8 cellular contexts compared by ENCODE assay signal in the genomic region with DNA sequence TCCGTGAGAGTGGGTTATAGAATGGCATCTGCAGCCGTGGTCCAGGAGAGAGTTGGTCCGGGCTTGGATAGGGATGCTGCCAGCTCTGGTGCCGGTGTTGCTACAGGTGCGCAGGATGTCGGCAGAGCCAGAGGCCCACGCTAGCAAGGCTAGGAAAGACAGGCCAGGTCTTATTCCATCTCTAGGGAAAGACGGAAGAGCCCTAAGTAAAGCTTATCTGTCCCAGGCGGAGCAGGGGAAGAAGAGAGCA. TPM values are rescaled to one million over a fixed set of nuclear protein-coding genes. Genes with fewer than 3 reads are reported as not detected.
DNase-seq lines count a peak whose midpoint lies in the region; ATAC-seq, FAIRE-seq and TF ChIP-seq lines count a peak whose summit lies in the region.

No MANE protein-coding gene starts in this region.

- peak overlapping the region; percentile 87 for H2AFZ ChIP-seq in K562 (ENCODE audit: low read depth, low read length)

- peaks cover 12% of the 10 kb centered on the region for H3K79me2 ChIP-seq in K562 (ENCODE audit: control insufficient read depth, insufficient read depth, low read length)

- H3K27ac ChIP-seq in K562 (ENCODE audit: extremely low read depth, low read depth, low read length), result peak overlapping the region; percentile 30; the same call in 2 of the 3 replicates
- H3K27ac ChIP-seq in mucosa of rectum (ENCODE audit: low read depth in 2 of 2, low read length in 2 of 2), result peak overlapping the region; percentile 81 to 91

- CTCF ChIA-PET in K562 (lab: Yijun Ruan, JAX; ENCODE audit: low intra/inter-chr PET ratio), result no interaction called here

- no peaks in the 10 kb centered on the region; the same call in 1 of the 2 replicates for H4K20me1 ChIP-seq in K562 (replicated peaks; ENCODE audit: control insufficient read depth, insufficient read depth, low read length)

- H3K27me3 ChIP-seq in K562 (ENCODE audit: control insufficient read depth in 2 of 2, insufficient read depth in 2 of 2, low read length in 2 of 2) (no peaks in the 10 kb centered on the region), mucosa of rectum (ENCODE audit: control insufficient read depth in 2 of 2, insufficient read depth in 2 of 2, low read length in 2 of 2) (no peaks in the 10 kb centered on the region)

- no TSS peak for BruUV-seq in K562 (replicated peaks; lab: Mats Ljungman, UMichigan)

- ATAC-seq in GM18517 (IDR thresholded peaks at IDR 0.05; ENCODE audit: unreplicated experiment), result peak; percentile 2
- ATAC-seq in HG03196 (IDR thresholded peaks at IDR 0.05; ENCODE audit: unreplicated experiment), result peak; percentile 2
- ATAC-seq in K562, result no peak
- ATAC-seq in HG02981 (IDR thresholded peaks at IDR 0.05; ENCODE audit: unreplicated experiment), result no peak

- H3K9ac ChIP-seq in K562 (ENCODE audit: insufficient read depth in 1 of 2, low read depth in 2 of 2, low read length in 2 of 2) (peak overlapping the region; percentile 53 to 90), mucosa of rectum (ENCODE audit: low read depth in 1 of 2, low read length in 2 of 2) (peak overlapping the region; percentile 79 to 81)

- no peak for TF ChIP-seq RAD21 in K562 (CRISPR knock-in tag; conservative IDR thresholded peaks at IDR 0.05 in 1 of 2, IDR thresholded peaks at IDR 0.05 in 1 of 2)

- H3K4me3 ChIP-seq in K562, result peak overlapping the region; percentile 92
- H3K4me3 ChIP-seq in mucosa of rectum (ENCODE audit: low read length in 2 of 2), result peak overlapping the region; percentile 85 to 92

- H3K4me1 ChIP-seq in K562 (replicated peaks in 1 of 2; ENCODE audit: control insufficient read depth in 2 of 2, insufficient read depth in 2 of 2, low read length in 2 of 2) (peaks cover 7 to 29% of the 10 kb centered on the region in 2 experiments; a peak in 4 of 5 replicates), mucosa of rectum (ENCODE audit: control insufficient read depth in 2 of 2, insufficient read depth in 2 of 2, low read length in 2 of 2) (peaks cover 19 to 22% of the 10 kb centered on the region in 2 donors)

- H3K4me2 ChIP-seq in K562 (ENCODE audit: insufficient read depth, low read length), result peak overlapping the region; percentile 84

- no peak for FAIRE-seq in K562 (lab: Jason Lieb, UNC)

- in situ Hi-C loops in K562 (cut with MboI), result no loop called here

- intact Hi-C loops in K562 (cut with micrococcal nuclease), result no loop called here

- no peaks in the 10 kb centered on the region for H3K9me1 ChIP-seq in K562 (ENCODE audit: control insufficient read depth, insufficient read depth, low read length)

- POLR2A ChIA-PET in K562 (lab: Yijun Ruan, JAX), result interaction anchor here (0.8 to 1.6 kb wide), 5 partner anchors 10 to 41 kb away, joined by 3 to 15 read pairs (median 4); partner anchors contain the start of genes DCAF11, NRL and PCK2

- H3K9me3 ChIP-seq in K562 (replicated peaks; ENCODE audit: control insufficient read depth, insufficient read depth, low read depth, low read length), result no peaks in the 10 kb centered on the region
- H3K9me3 ChIP-seq in mucosa of rectum (ENCODE audit: control insufficient read depth in 2 of 2, low read length in 2 of 2), result no peaks in the 10 kb centered on the region

- DNase-seq in K562 (ENCODE audit: extremely low read depth in 1 of 4, low spot score in 3 of 4), result no peak
- DNase-seq in NCI-H2196 (lab: John Stamatoyannopoulos, UW; ENCODE audit: unreplicated experiment), result no peak
- no peak for DNase-seq in NOMO-1 treated with DMSO at 0.1 percent for 48 hours (lab: John Stamatoyannopoulos, UW; ENCODE audit: unreplicated experiment)
- DNase-seq in NCI-H1436 (lab: John Stamatoyannopoulos, UW), result no peak

- TF ChIP-seq POLR2A in K562 (conservative IDR thresholded peaks at IDR 0.05), result no peak

- no peak for TF ChIP-seq CTCF in K562 (IDR thresholded peaks at IDR 0.05 in 2 of 3, conservative IDR thresholded peaks at IDR 0.05 in 1 of 3; ENCODE audit: insufficient read depth in 2 of 3, low read depth in 1 of 3, low read length in 3 of 3)

- H3K36me3 ChIP-seq in K562 (ENCODE audit: control insufficient read depth, insufficient read depth, low read length) (peaks cover 24% of the 10 kb centered on the region), mucosa of rectum (ENCODE audit: control insufficient read depth in 2 of 2, insufficient read depth in 2 of 2, low read length in 2 of 2) (peaks cover 23 to 25% of the 10 kb centered on the region in 2 donors)

- TF ChIP-seq EP300 in K562 (IDR thresholded peaks at IDR 0.05; ENCODE audit: low read length), result no peak

- WGBS in K562 (ENCODE audit: insufficient coverage, low coverage, missing lambda C conversion rate), result 19% methylated on average over 7 of the region's 9 CpGs

RNA-seq across cellular contexts. Expression of gene PSME1, which starts 0.5 kb away (rescaled TPM):
- total RNA-seq in K562 (2011; cell fraction: chromatin; rRNA removed; ENCODE audit: low replicate concordance), result 20.8 and 28.8 TPM in 2 replicates
- 18.2 and 21.2 TPM in 2 replicates for total RNA-seq in K562 (2011; cell fraction: nucleolus; rRNA removed)
- total RNA-seq in K562 (2011; cell fraction: nucleoplasm; rRNA removed), result 20.8 and 20.9 TPM in 2 replicates
- total RNA-seq in K562 (2014; rRNA removed), result 63.9 and 70.9 TPM in 2 replicates
- total RNA-seq in K562 (2014; rRNA removed; fragmentation: Illumina TruSeq; extraction: Trizol), result 67.6 and 69.7 TPM in 2 replicates
- 71.4 TPM in 2 replicates for total RNA-seq in K562 (2015; rRNA removed; fragmentation: Illumina TruSeq; extraction: Trizol)
- total RNA-seq in K562 (2021), result 65.6 and 66.9 TPM in 2 replicates
- 20.3 and 28.1 TPM in 2 replicates for polyA plus RNA-seq in K562 (2011; rRNA removed)
- polyA plus RNA-seq in K562 (2011; cell fraction: cytosol; rRNA removed), result 27.0 and 36.8 TPM in 2 replicates
- 52.1 and 61.5 TPM in 2 replicates for polyA plus RNA-seq in K562 (2011; cell fraction: nucleus; rRNA removed)
- polyA plus RNA-seq in K562 (2012), result 77.8 and 104 TPM in 2 replicates
- polyA plus RNA-seq in K562 (2014; fragmentation: Illumina TruSeq; extraction: Trizol), result 67.5 and 74.0 TPM in 2 replicates
- 100 to 1,000 TPM; 163 to 180 TPM for polyA plus RNA-seq in K562 (2014; fragmentation: Nextera tagmentation; extraction: Ambion mirVana)
- 42.4 and 51.2 TPM in 2 replicates for polyA plus RNA-seq in K562 (2014; rRNA removed)
- polyA minus RNA-seq in K562 (2011; rRNA and poly(A)+ RNA removed), result 11.9 and 15.4 TPM in 2 replicates
- 10.9 and 16.8 TPM in 2 replicates for polyA minus RNA-seq in K562 (2011; cell fraction: cytosol; rRNA and poly(A)+ RNA removed)
- polyA minus RNA-seq in K562 (2011; cell fraction: nucleus; rRNA and poly(A)+ RNA removed), result 5.1 and 11.3 TPM in 2 replicates

RNA-seq across cellular contexts. Expression of gene FITM1, which starts 5.0 kb away (rescaled TPM):
- 0.44 and 1.00 TPM in 2 replicates for total RNA-seq in K562 (2011; cell fraction: chromatin; rRNA removed; ENCODE audit: low replicate concordance)
- 0.67 TPM in 1 of 2 replicates, not detected in the other for total RNA-seq in K562 (2011; cell fraction: nucleolus; rRNA removed)
- 0.73 TPM in 1 of 2 replicates, not detected in the other for total RNA-seq in K562 (2011; cell fraction: nucleoplasm; rRNA removed)
- 0.09 TPM in 1 of 2 replicates, not detected in the other for total RNA-seq in K562 (2014; rRNA removed)
- total RNA-seq in K562 (2014; rRNA removed; fragmentation: Illumina TruSeq; extraction: Trizol), result not detected in 2 replicates
- total RNA-seq in K562 (2015; rRNA removed; fragmentation: Illumina TruSeq; extraction: Trizol), result not detected in 2 replicates
- total RNA-seq in K562 (2021), result 0.20 TPM in 1 of 2 replicates, not detected in the other
- polyA plus RNA-seq in K562 (2011; rRNA removed), result 0.11 TPM in 1 of 2 replicates, not detected in the other
- polyA plus RNA-seq in K562 (2011; cell fraction: cytosol; rRNA removed), result 0.19 and 0.21 TPM in 2 replicates
- 0.41 and 0.58 TPM in 2 replicates for polyA plus RNA-seq in K562 (2011; cell fraction: nucleus; rRNA removed)
- polyA plus RNA-seq in K562 (2012), result 0.15 TPM in 1 of 2 replicates, not detected in the other
- polyA plus RNA-seq in K562 (2014; fragmentation: Illumina TruSeq; extraction: Trizol), result not detected in 2 replicates
- not detected for polyA plus RNA-seq in K562 (2014; fragmentation: Nextera tagmentation; extraction: Ambion mirVana)
- 0.20 TPM in 1 of 2 replicates, not detected in the other for polyA plus RNA-seq in K562 (2014; rRNA removed)
- polyA minus RNA-seq in K562 (2011; rRNA and poly(A)+ RNA removed), result 0.27 TPM in 1 of 2 replicates, not detected in the other
- not detected in 2 replicates for polyA minus RNA-seq in K562 (2011; cell fraction: cytosol; rRNA and poly(A)+ RNA removed)
- not detected in 2 replicates for polyA minus RNA-seq in K562 (2011; cell fraction: nucleus; rRNA and poly(A)+ RNA removed)

RNA-seq across cellular contexts. Expression of gene EMC9, which starts 5.9 kb away (rescaled TPM):
- total RNA-seq in K562 (2011; cell fraction: chromatin; rRNA removed; ENCODE audit: low replicate concordance), result 18.9 and 44.8 TPM in 2 replicates
- total RNA-seq in K562 (2011; cell fraction: nucleolus; rRNA removed), result 39.0 and 39.2 TPM in 2 replicates
- 21.1 and 29.4 TPM in 2 replicates for total RNA-seq in K562 (2011; cell fraction: nucleoplasm; rRNA removed)
- 13.0 and 15.6 TPM in 2 replicates for total RNA-seq in K562 (2014; rRNA removed)
- 4.1 and 5.7 TPM in 2 replicates for total RNA-seq in K562 (2014; rRNA removed; fragmentation: Illumina TruSeq; extraction: Trizol)
- 7.8 and 8.9 TPM in 2 replicates for total RNA-seq in K562 (2015; rRNA removed; fragmentation: Illumina TruSeq; extraction: Trizol)
- 13.2 and 13.3 TPM in 2 replicates for total RNA-seq in K562 (2021)
- polyA plus RNA-seq in K562 (2011; rRNA removed), result 8.1 and 10.0 TPM in 2 replicates
- polyA plus RNA-seq in K562 (2011; cell fraction: cytosol; rRNA removed), result 10.1 and 16.0 TPM in 2 replicates
- polyA plus RNA-seq in K562 (2011; cell fraction: nucleus; rRNA removed), result 50.1 and 57.3 TPM in 2 replicates
- 11.8 and 22.3 TPM in 2 replicates for polyA plus RNA-seq in K562 (2012)
- polyA plus RNA-seq in K562 (2014; fragmentation: Illumina TruSeq; extraction: Trizol), result 7.3 and 10.0 TPM in 2 replicates
- 1 to 10 TPM; 3.1 to 4.5 TPM for polyA plus RNA-seq in K562 (2014; fragmentation: Nextera tagmentation; extraction: Ambion mirVana)
- 12.4 and 13.3 TPM in 2 replicates for polyA plus RNA-seq in K562 (2014; rRNA removed)
- 3.2 and 5.0 TPM in 2 replicates for polyA minus RNA-seq in K562 (2011; rRNA and poly(A)+ RNA removed)
- 3.7 and 4.1 TPM in 2 replicates for polyA minus RNA-seq in K562 (2011; cell fraction: cytosol; rRNA and poly(A)+ RNA removed)
- 11.0 and 16.8 TPM in 2 replicates for polyA minus RNA-seq in K562 (2011; cell fraction: nucleus; rRNA and poly(A)+ RNA removed)

RNA-seq across cellular contexts. Expression of gene PSME2, which starts 10.9 kb away (rescaled TPM):
- total RNA-seq in K562 (2011; cell fraction: chromatin; rRNA removed; ENCODE audit: low replicate concordance), result 148 and 155 TPM in 2 replicates
- total RNA-seq in K562 (2011; cell fraction: nucleolus; rRNA removed), result 87.5 and 96.2 TPM in 2 replicates
- total RNA-seq in K562 (2011; cell fraction: nucleoplasm; rRNA removed), result 95.8 and 96.0 TPM in 2 replicates
- total RNA-seq in K562 (2014; rRNA removed) (130 and 163 TPM in 2 replicates), K562 (2014; rRNA removed; fragmentation: Illumina TruSeq; extraction: Trizol) (150 and 153 TPM in 2 replicates), K562 (2015; rRNA removed; fragmentation: Illumina TruSeq; extraction: Trizol) (159 and 161 TPM in 2 replicates), K562 (2021) (111 and 121 TPM in 2 replicates)
- polyA plus RNA-seq in K562 (2011; rRNA removed) (109 and 134 TPM in 2 replicates), K562 (2014; fragmentation: Illumina TruSeq; extraction: Trizol) (161 and 169 TPM in 2 replicates), K562 (2014; fragmentation: Nextera tagmentation; extraction: Ambion mirVana) (100 to 1,000 TPM; 540 to 579 TPM), K562 (2014; rRNA removed) (169 and 208 TPM in 2 replicates)
- polyA plus RNA-seq in K562 (2011; cell fraction: cytosol; rRNA removed), result 55.0 and 57.6 TPM in 2 replicates
- polyA plus RNA-seq in K562 (2011; cell fraction: nucleus; rRNA removed), result 277 and 296 TPM in 2 replicates
- polyA plus RNA-seq in K562 (2012), result 158 and 194 TPM in 2 replicates
- polyA minus RNA-seq in K562 (2011; rRNA and poly(A)+ RNA removed), result 50.4 and 50.6 TPM in 2 replicates
- 21.7 and 27.4 TPM in 2 replicates for polyA minus RNA-seq in K562 (2011; cell fraction: cytosol; rRNA and poly(A)+ RNA removed)
- 28.9 and 47.8 TPM in 2 replicates for polyA minus RNA-seq in K562 (2011; cell fraction: nucleus; rRNA and poly(A)+ RNA removed)

RNA-seq across cellular contexts. Expression of gene RNF31, which starts 11.8 kb away (rescaled TPM):
- 90.0 and 216 TPM in 2 replicates for total RNA-seq in K562 (2011; cell fraction: chromatin; rRNA removed; ENCODE audit: low replicate concordance)
- total RNA-seq in K562 (2011; cell fraction: nucleolus; rRNA removed), result 97.2 and 97.5 TPM in 2 replicates
- 62.9 and 73.1 TPM in 2 replicates for total RNA-seq in K562 (2011; cell fraction: nucleoplasm; rRNA removed)
- total RNA-seq in K562 (2014; rRNA removed), result 35.7 and 42.0 TPM in 2 replicates
- 14.2 and 16.4 TPM in 2 replicates for total RNA-seq in K562 (2014; rRNA removed; fragmentation: Illumina TruSeq; extraction: Trizol)
- 19.1 and 19.2 TPM in 2 replicates for total RNA-seq in K562 (2015; rRNA removed; fragmentation: Illumina TruSeq; extraction: Trizol)
- total RNA-seq in K562 (2021), result 40.4 and 47.6 TPM in 2 replicates
- polyA plus RNA-seq in K562 (2011; rRNA removed), result 10.4 and 10.9 TPM in 2 replicates
- polyA plus RNA-seq in K562 (2011; cell fraction: cytosol; rRNA removed), result 10.0 and 11.7 TPM in 2 replicates
- polyA plus RNA-seq in K562 (2011; cell fraction: nucleus; rRNA removed), result 71.6 and 97.1 TPM in 2 replicates
- polyA plus RNA-seq in K562 (2012), result 37.4 and 47.4 TPM in 2 replicates
- polyA plus RNA-seq in K562 (2014; fragmentation: Illumina TruSeq; extraction: Trizol), result 24.3 and 37.9 TPM in 2 replicates
- 1 to 10 TPM; 3.1 to 6.1 TPM for polyA plus RNA-seq in K562 (2014; fragmentation: Nextera tagmentation; extraction: Ambion mirVana)
- polyA plus RNA-seq in K562 (2014; rRNA removed), result 28.8 and 33.2 TPM in 2 replicates
- 9.7 and 24.2 TPM in 2 replicates for polyA minus RNA-seq in K562 (2011; rRNA and poly(A)+ RNA removed)
- polyA minus RNA-seq in K562 (2011; cell fraction: cytosol; rRNA and poly(A)+ RNA removed), result 12.1 and 24.3 TPM in 2 replicates
- polyA minus RNA-seq in K562 (2011; cell fraction: nucleus; rRNA and poly(A)+ RNA removed), result 31.6 and 43.9 TPM in 2 replicates

Comparison
In these comparisons a context has a peak if more than half of its experiments do, and no peak if none do; other contexts are left out.
1. ATAC-seq: peak in GM18517 (single experiment) and HG03196 (single experiment); none in K562 (single experiment) and HG02981 (single experiment).